7 cellular contexts compared by ENCODE assay signal in the genomic region with DNA sequence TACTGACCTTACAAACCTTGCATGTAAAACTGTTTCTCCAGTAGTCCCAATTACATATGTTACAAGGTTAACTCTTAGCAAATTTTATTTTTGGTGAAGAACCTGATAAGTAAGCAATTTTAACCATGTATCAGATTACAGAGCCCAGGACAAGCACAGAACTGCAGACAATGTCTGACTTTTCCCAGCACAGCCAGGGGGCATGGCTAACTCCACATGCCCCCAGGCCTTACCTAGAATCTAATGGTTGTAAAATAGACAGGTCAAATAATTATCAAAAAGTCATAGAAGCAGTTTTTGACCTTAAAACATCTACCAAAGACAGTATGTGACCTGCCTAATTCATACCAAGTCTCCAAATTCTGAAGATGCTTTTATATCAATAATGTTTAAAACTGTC.
"Had no signal": no experiment of that assay in that cellular context is flagged by ENCODE, and none has a peak within 500 bp of the region (broad histone marks: within the 10 kb centered on the region; RNA-seq: fewer than 3 reads in every experiment).

No MANE protein-coding gene starts in this region.

- ATAC-seq: HepG2, K562 had no signal

- H3K4me1 Mint-ChIP-seq: IgD-negative memory B cell had no signal

- H3K4me3 ChIP-seq: K562 had no signal

- H3K27ac Mint-ChIP-seq: IgD-negative memory B cell had no signal

- FAIRE-seq: HepG2, HTR-8/SVneo, K562 had no signal

- DNase-seq: IMR-90, KBM-7 had no signal

- H3K27ac ChIP-seq: HL-60 had no signal
